In genomic region chr12:40137252-40137651, GRCh38 we compare ENCODE assay signal across 8 cellular contexts. TPM values are rescaled to one million over a fixed set of nuclear protein-coding genes. Genes with fewer than 3 reads are reported as not detected.
A peak's percentile ranks its signal among the peaks of the same experiment; 100 is the strongest.
DNase-seq lines count a peak whose midpoint lies in the region; ATAC-seq and TF ChIP-seq lines count a peak whose summit lies in the region.

No MANE protein-coding gene starts in this region.

- peaks cover 2% of the 10 kb centered on the region for H3K27me3 Mint-ChIP-seq in CD8-positive, alpha-beta T cell (ENCODE audit: low read depth)
- H3K27me3 Mint-ChIP-seq in activated CD4-positive, alpha-beta memory T cell treated with anti-CD3 and anti-CD28 coated beads for 36 hours, result peaks cover 4% of the 10 kb centered on the region

- no peak overlapping the region for H3K4me3 Mint-ChIP-seq in CD8-positive, alpha-beta T cell
- H3K4me3 Mint-ChIP-seq in activated CD4-positive, alpha-beta memory T cell treated with anti-CD3 and anti-CD28 coated beads for 36 hours, result no peak overlapping the region

- H3K36me3 ChIP-seq in CD8-positive, alpha-beta T cell (ENCODE audit: insufficient read depth, low read length), result no peaks in the 10 kb centered on the region

- H3K27ac Mint-ChIP-seq in CD8-positive, alpha-beta T cell, result no peak overlapping the region
- H3K27ac Mint-ChIP-seq in activated CD4-positive, alpha-beta memory T cell treated with anti-CD3 and anti-CD28 coated beads for 36 hours, result no peak overlapping the region

- H3K36me3 Mint-ChIP-seq in CD8-positive, alpha-beta T cell, result no peaks in the 10 kb centered on the region
- H3K36me3 Mint-ChIP-seq in activated CD4-positive, alpha-beta memory T cell treated with anti-CD3 and anti-CD28 coated beads for 36 hours, result no peaks in the 10 kb centered on the region

- peaks cover 6% of the 10 kb centered on the region for H3K4me1 Mint-ChIP-seq in CD8-positive, alpha-beta T cell (ENCODE audit: low read depth)
- H3K4me1 Mint-ChIP-seq in activated CD4-positive, alpha-beta memory T cell treated with anti-CD3 and anti-CD28 coated beads for 36 hours (ENCODE audit: low read depth), result peaks cover 15% of the 10 kb centered on the region

- no peaks in the 10 kb centered on the region for H3K9me3 ChIP-seq in CD8-positive, alpha-beta T cell (ENCODE audit: low read length)

- CTCF ChIA-PET in CD8-positive, alpha-beta T cell (lab: Charles Lee), result interaction anchor here (0.6 to 0.7 kb wide), 2 partner anchors 29 to 88 kb away, joined by 3 to 5 read pairs; no protein-coding TSS in a partner anchor
- CTCF ChIA-PET in activated CD4-positive, alpha-beta memory T cell treated with anti-CD3 and anti-CD28 coated beads for 36 hours (lab: Charles Lee), result no interaction called here

- no peak for TF ChIP-seq CTCF in CD8-positive, alpha-beta T cell (IDR thresholded peaks at IDR 0.05)
- TF ChIP-seq CTCF in epithelial cell of esophagus (IDR thresholded peaks at IDR 0.05; ENCODE audit: insufficient read depth, low read depth, low read length, missing control alignments), result no peak

- DNase-seq in CD8-positive, alpha-beta T cell, result no peak
- DNase-seq in epithelial cell of esophagus (ENCODE audit: low read depth) (peak; percentile 93), kidney glomerular epithelial cell (lab: John Stamatoyannopoulos, UW) (no peak), T-helper 9 cell (no peak), head of caudate nucleus (no peak)
- no peak for DNase-seq in activated CD4-positive, alpha-beta memory T cell treated with anti-CD3 and anti-CD28 coated beads for 36 hours

- peak; percentile 93 for ATAC-seq in CD8-positive, alpha-beta T cell
- ATAC-seq in GM19455 (IDR thresholded peaks at IDR 0.05; ENCODE audit: unreplicated experiment) (peak; percentile 79), HG03460 (IDR thresholded peaks at IDR 0.05; ENCODE audit: unreplicated experiment) (peak; percentile 70)

- H3K9me3 Mint-ChIP-seq in CD8-positive, alpha-beta T cell, result no peaks in the 10 kb centered on the region
- no peaks in the 10 kb centered on the region for H3K9me3 Mint-ChIP-seq in activated CD4-positive, alpha-beta memory T cell treated with anti-CD3 and anti-CD28 coated beads for 36 hours

- no peak overlapping the region for H3K27ac ChIP-seq in CD8-positive, alpha-beta T cell (ENCODE audit: low read depth, low read length)

- H3K4me3 ChIP-seq in CD8-positive, alpha-beta T cell (ENCODE audit: low read depth, low read length), result no peak overlapping the region
- no peak overlapping the region for H3K4me3 ChIP-seq in epithelial cell of esophagus (ENCODE audit: low read length)

- no peaks in the 10 kb centered on the region for H3K4me1 ChIP-seq in CD8-positive, alpha-beta T cell (ENCODE audit: insufficient read depth, low read length)

- H3K27me3 ChIP-seq in CD8-positive, alpha-beta T cell (ENCODE audit: insufficient read depth, low read length), result no peaks in the 10 kb centered on the region

- intact Hi-C loops in CD8-positive, alpha-beta T cell (cut with DNase I, micrococcal nuclease), result no loop called here
- intact Hi-C loops in activated CD4-positive, alpha-beta memory T cell treated with anti-CD3 and anti-CD28 coated beads for 36 hours (cut with micrococcal nuclease), result loop anchor here (1.0 kb wide), 2 partner anchors 19 to 29 kb away; no protein-coding TSS in a partner anchor
- intact Hi-C loops in head of caudate nucleus (cut with DNase I), result no loop called here

- POLR2A ChIA-PET in CD8-positive, alpha-beta T cell (lab: Charles Lee), result no interaction called here
- POLR2A ChIA-PET in activated CD4-positive, alpha-beta memory T cell treated with anti-CD3 and anti-CD28 coated beads for 36 hours (lab: Charles Lee), result no interaction called here

RNA-seq across cellular contexts. Expression of gene SLC2A13, which starts 31.4 kb away (rescaled TPM):
- total RNA-seq in CD8-positive, alpha-beta T cell, result 1 to 10 TPM; 2.1 to 2.3 TPM
- 1 to 10 TPM; 3.4 to 3.8 TPM for total RNA-seq in activated CD4-positive, alpha-beta memory T cell treated with anti-CD3 and anti-CD28 coated beads for 36 hours
